27 cellular contexts compared by ENCODE assay signal in the genomic region with DNA sequence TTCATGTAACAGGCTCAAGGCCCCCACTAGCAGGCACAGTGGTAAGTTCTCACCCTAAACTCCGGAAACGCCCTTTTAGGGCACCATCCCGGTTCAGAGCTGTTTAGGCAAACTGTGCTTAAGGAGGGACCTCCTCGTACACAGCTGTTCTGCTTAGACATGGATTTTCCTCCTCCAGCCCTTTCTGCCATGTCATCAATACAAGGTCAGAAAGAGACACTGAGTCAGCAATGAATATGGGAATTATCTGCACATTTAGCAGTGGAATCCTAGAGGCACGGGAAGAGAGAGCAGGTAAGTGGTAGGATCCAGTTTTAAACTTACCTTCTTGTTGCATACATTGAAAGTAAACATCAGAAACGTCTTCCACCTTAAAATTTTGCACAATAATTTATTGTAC.
A peak's percentile ranks its signal among the peaks of the same experiment; 100 is the strongest.
DNase-seq lines count a peak whose midpoint lies in the region; ATAC-seq, FAIRE-seq and TF ChIP-seq lines count a peak whose summit lies in the region.
"Had no signal": no experiment of that assay in that cellular context is flagged by ENCODE, and none has a peak within 500 bp of the region (broad histone marks: within the 10 kb centered on the region; RNA-seq: fewer than 3 reads in every experiment).

No MANE protein-coding gene starts in this region.

- TF ChIP-seq EP300 in HepG2 (IDR thresholded peaks at IDR 0.05; ENCODE audit: low read depth in 2 of 2, low read length in 2 of 2) (no peak), HepG2 (CRISPR knock-in tag; IDR thresholded peaks at IDR 0.05; ENCODE audit: borderline replicate concordance) (no peak)

- no peak overlapping the region for H3K9ac ChIP-seq in HepG2 (ENCODE audit: insufficient read depth, low read depth, low read length)
- H3K9ac ChIP-seq: BLaER1 treated with 17β-estradiol and CSF1 and Interleukin-3, amounts not matched to agents 10 nM and 100 nM; GM23248 had no signal

- H3K27me3 ChIP-seq in HepG2 (ENCODE audit: control insufficient read depth in 1 of 2, insufficient read depth in 2 of 2, low read length in 2 of 2) = no peaks in the 10 kb centered on the region
- H3K27me3 ChIP-seq in right lobe of liver = no peaks in the 10 kb centered on the region
- H3K27me3 ChIP-seq in bronchial epithelial cell (ENCODE audit: control insufficient read depth, insufficient read depth, low read length) = no peaks in the 10 kb centered on the region
- H3K27me3 ChIP-seq in osteoblast (ENCODE audit: insufficient read depth, low read length) = no peaks in the 10 kb centered on the region
- H3K27me3 ChIP-seq in gastrocnemius medialis = no peaks in the 10 kb centered on the region
- H3K27me3 ChIP-seq: BE2C; BLaER1 treated with 17β-estradiol and CSF1 and Interleukin-3, amounts not matched to agents 10 nM and 100 nM had no signal

- CTCF ChIA-PET in HepG2 (lab: Yijun Ruan, JAX; ENCODE audit: low intra/inter-chr PET ratio, low total read pairs) = no interaction called here

- H3K9me3 Mint-ChIP-seq in stimulated activated memory B cell treated with anti-CD40 and anti-IgM and Interleukin-4, amounts not matched to agents 10 μg/mL and 1 μg/mL and 100 μg/mL, for 72 hours = no peaks in the 10 kb centered on the region
- H3K9me3 Mint-ChIP-seq: CD4-positive, alpha-beta T cell had no signal

- H3K4me3 ChIP-seq in HepG2 (replicated peaks in 1 of 3; ENCODE audit: insufficient read depth in 1 of 3, low read depth in 2 of 3, low read length in 3 of 3) = no peak overlapping the region
- no peak overlapping the region for H3K4me3 ChIP-seq in right lobe of liver
- no peak overlapping the region for H3K4me3 ChIP-seq in bronchial epithelial cell (ENCODE audit: low read depth, low read length)
- no peak overlapping the region for H3K4me3 ChIP-seq in osteoblast (ENCODE audit: insufficient read depth, low read length)
- no peak overlapping the region for H3K4me3 ChIP-seq in gastrocnemius medialis
- H3K4me3 ChIP-seq: BLaER1 treated with 17β-estradiol and CSF1 and Interleukin-3, amounts not matched to agents 10 nM and 100 nM; GM12878; GM23248; HAP-1 had no signal

- H3K9me3 ChIP-seq in HepG2 (ENCODE audit: low read length) (no peaks in the 10 kb centered on the region), right lobe of liver (no peaks in the 10 kb centered on the region), osteoblast (ENCODE audit: low read depth, low read length) (no peaks in the 10 kb centered on the region), gastrocnemius medialis (no peaks in the 10 kb centered on the region)
- H3K9me3 ChIP-seq: BE2C, HAP-1 had no signal

- H3K4me1 ChIP-seq in HepG2 (ENCODE audit: insufficient read depth, low read length) (no peaks in the 10 kb centered on the region), right lobe of liver (no peaks in the 10 kb centered on the region), osteoblast (ENCODE audit: insufficient read depth, low read length) (no peaks in the 10 kb centered on the region), gastrocnemius medialis (no peaks in the 10 kb centered on the region)
- H3K4me1 ChIP-seq: BE2C; BLaER1 treated with 17β-estradiol and CSF1 and Interleukin-3, amounts not matched to agents 10 nM and 100 nM; HAP-1 had no signal

- TF ChIP-seq POLR2A in HepG2 (IDR thresholded peaks at IDR 0.05; ENCODE audit: insufficient read depth in 1 of 2, low read depth in 2 of 2, low read length in 2 of 2) (no peak), right lobe of liver (IDR thresholded peaks at IDR 0.05) (no peak), gastrocnemius medialis (IDR thresholded peaks at IDR 0.05) (no peak)

- intact Hi-C loops in HepG2 (cut with micrococcal nuclease; ENCODE audit: unreplicated experiment) = no loop called here
- intact Hi-C loops in right lobe of liver (cut with DNase I) = no loop called here
- intact Hi-C loops in gastrocnemius medialis (cut with DNase I; ENCODE audit: low total_unique reads) = no loop called here

- TF ChIP-seq RAD21 in HepG2 (CRISPR knock-in tag; IDR thresholded peaks at IDR 0.05) = no peak

- TF ChIP-seq CTCF in HepG2 (CRISPR knock-in tag; IDR thresholded peaks at IDR 0.05) = no peak
- no peak for TF ChIP-seq CTCF in right lobe of liver (IDR thresholded peaks at IDR 0.05)
- no peak for TF ChIP-seq CTCF in bronchial epithelial cell (IDR thresholded peaks at IDR 0.05; ENCODE audit: insufficient read depth, low read length, severe bottlenecking)
- no peak for TF ChIP-seq CTCF in osteoblast (IDR thresholded peaks at IDR 0.05; ENCODE audit: extremely low read depth, low read depth, low read length)
- TF ChIP-seq CTCF in gastrocnemius medialis (IDR thresholded peaks at IDR 0.05 in 4 of 5, conservative IDR thresholded peaks at IDR 0.05 in 1 of 5) = no peak

- H2AFZ ChIP-seq in HepG2 (ENCODE audit: low read length) (no peak overlapping the region), osteoblast (ENCODE audit: low read length) (no peak overlapping the region)
- H2AFZ ChIP-seq: GM23248 had no signal

- H3K27ac Mint-ChIP-seq in stimulated activated memory B cell treated with anti-CD40 and anti-IgM and Interleukin-4, amounts not matched to agents 10 μg/mL and 1 μg/mL and 100 μg/mL, for 72 hours = no peak overlapping the region
- H3K27ac Mint-ChIP-seq: CD14-positive monocyte; CD4-positive, alpha-beta T cell; CD8-positive, alpha-beta memory T cell; HFFc6 had no signal

- H3K36me3 Mint-ChIP-seq in stimulated activated memory B cell treated with anti-CD40 and anti-IgM and Interleukin-4, amounts not matched to agents 10 μg/mL and 1 μg/mL and 100 μg/mL, for 72 hours = no peaks in the 10 kb centered on the region
- H3K36me3 Mint-ChIP-seq: CD14-positive monocyte; CD8-positive, alpha-beta memory T cell had no signal

- in situ Hi-C loops in HepG2 (cut with HindIII; ENCODE audit: extremely low pct_ligation_motif_present, low pct_unique_long_range_greater_than_20kb) = no loop called here
- in situ Hi-C loops in gastrocnemius medialis (cut with MboI; ENCODE audit: low sequenced_read_pairs in 4 of 4) = no loop called here

- H3K27me3 Mint-ChIP-seq in stimulated activated memory B cell treated with anti-CD40 and anti-IgM and Interleukin-4, amounts not matched to agents 10 μg/mL and 1 μg/mL and 100 μg/mL, for 72 hours = peaks cover 6% of the 10 kb centered on the region
- H3K27me3 Mint-ChIP-seq: CD4-positive, alpha-beta T cell had no signal

- no peak overlapping the region for H3K27ac ChIP-seq in HepG2 (ENCODE audit: extremely low read length, insufficient read depth, low read length)
- no peak overlapping the region for H3K27ac ChIP-seq in right lobe of liver
- no peak overlapping the region for H3K27ac ChIP-seq in osteoblast (ENCODE audit: low read depth, low read length)
- H3K27ac ChIP-seq in gastrocnemius medialis = no peak overlapping the region
- H3K27ac ChIP-seq: 22Rv1; BLaER1 treated with 17β-estradiol and CSF1 and Interleukin-3, amounts not matched to agents 10 nM and 100 nM; GM23248 had no signal

- no peaks in the 10 kb centered on the region for H3K4me1 Mint-ChIP-seq in stimulated activated memory B cell treated with anti-CD40 and anti-IgM and Interleukin-4, amounts not matched to agents 10 μg/mL and 1 μg/mL and 100 μg/mL, for 72 hours
- H3K4me1 Mint-ChIP-seq: CD14-positive monocyte; CD8-positive, alpha-beta memory T cell had no signal

- DNase-seq in HepG2 (ENCODE audit: low spot score) (no peak), right lobe of liver (no peak), bronchial epithelial cell (ENCODE audit: low read depth) (no peak), osteoblast (ENCODE audit: insufficient read length, low spot score, missing footprints) (peak; percentile 46), gastrocnemius medialis (no peak), MV-4-11 (lab: John Stamatoyannopoulos, UW) (no peak)
- DNase-seq: ACHN; AML-193; BE2C; CD4-positive, alpha-beta T cell; CD8-positive, alpha-beta memory T cell; DMS 273 treated with DMSO at 0.1 percent for 48 hours; DMS79; EL; GDM1; GM23248; HFFc6 had no signal

- FAIRE-seq in HepG2 (lab: Jason Lieb, UNC) = no peak
- FAIRE-seq in bronchial epithelial cell (lab: Jason Lieb, UNC) = peak; percentile 85
- FAIRE-seq: A204.1, D721Med, GM12878, GM19239, H54 had no signal

- POLR2A ChIA-PET in HepG2 (lab: Yijun Ruan, JAX) = no interaction called here

- H3K4me2 ChIP-seq in HepG2 (ENCODE audit: low read depth, low read length) (no peak overlapping the region), osteoblast (ENCODE audit: insufficient read depth, low read length) (no peak overlapping the region)
- H3K4me2 ChIP-seq: BLaER1 treated with 17β-estradiol and CSF1 and Interleukin-3, amounts not matched to agents 10 nM and 100 nM had no signal

- 4% methylated on average over 5 of the region's 6 CpGs for WGBS in HepG2 (ENCODE audit: low lambda C conversion rate)
- WGBS in right lobe of liver (ENCODE audit: insufficient coverage, low coverage, low lambda C conversion rate, missing lambda C conversion rate) = 35% methylated on average over 3 of the region's 6 CpGs

- H3K36me3 ChIP-seq in HepG2 (replicated peaks in 1 of 2; ENCODE audit: control insufficient read depth in 1 of 2, insufficient read depth in 2 of 2, low read length in 2 of 2) (no peaks in the 10 kb centered on the region), right lobe of liver (no peaks in the 10 kb centered on the region), bronchial epithelial cell (ENCODE audit: control insufficient read depth, insufficient read depth, low read length) (no peaks in the 10 kb centered on the region), osteoblast (ENCODE audit: insufficient read depth, low read length) (no peaks in the 10 kb centered on the region), gastrocnemius medialis (no peaks in the 10 kb centered on the region)
- H3K36me3 ChIP-seq: BE2C; BLaER1 treated with 17β-estradiol and CSF1 and Interleukin-3, amounts not matched to agents 10 nM and 100 nM; HAP-1 had no signal

- BruUV-seq in HepG2 (replicated peaks; lab: Mats Ljungman, UMichigan) = no TSS peak

- no peak overlapping the region for H3K4me3 Mint-ChIP-seq in stimulated activated memory B cell treated with anti-CD40 and anti-IgM and Interleukin-4, amounts not matched to agents 10 μg/mL and 1 μg/mL and 100 μg/mL, for 72 hours
- H3K4me3 Mint-ChIP-seq: CD14-positive monocyte; CD4-positive, alpha-beta T cell; CD8-positive, alpha-beta memory T cell; HFFc6 had no signal

- no peaks in the 10 kb centered on the region for H4K20me1 ChIP-seq in HepG2 (ENCODE audit: insufficient read depth, low read length)
- H4K20me1 ChIP-seq in osteoblast (ENCODE audit: insufficient read depth, low read length) = no peaks in the 10 kb centered on the region
- H4K20me1 ChIP-seq: BLaER1 treated with 17β-estradiol and CSF1 and Interleukin-3, amounts not matched to agents 10 nM and 100 nM had no signal

- H3K79me2 ChIP-seq in HepG2 (ENCODE audit: insufficient read depth, low read length) = no peaks in the 10 kb centered on the region
- no peaks in the 10 kb centered on the region for H3K79me2 ChIP-seq in osteoblast (ENCODE audit: insufficient read depth, low read length)

- no peak for ATAC-seq in HepG2
- no peak for ATAC-seq in right lobe of liver
- no peak for ATAC-seq in gastrocnemius medialis
- no peak for ATAC-seq in stimulated activated memory B cell treated with anti-CD40 and anti-IgM and Interleukin-4, amounts not matched to agents 10 μg/mL and 1 μg/mL and 100 μg/mL, for 72 hours
- ATAC-seq: GM12878 had no signal

TF ChIP-seq in HepG2, 621 proteins besides CTCF, POLR2A, EP300 and RAD21 (continues in another document):
- TF ChIP-seq SRF (IDR thresholded peaks at IDR 0.05; ENCODE audit: low read depth, low read length) (no peak), MAFK (conservative IDR thresholded peaks at IDR 0.05 in 1 of 2, IDR thresholded peaks at IDR 0.05 in 1 of 2; ENCODE audit: low read length in 2 of 2) (peak; percentile 54 to 86)
